ENCODE assay signal across 21 cellular contexts in the genomic region with DNA sequence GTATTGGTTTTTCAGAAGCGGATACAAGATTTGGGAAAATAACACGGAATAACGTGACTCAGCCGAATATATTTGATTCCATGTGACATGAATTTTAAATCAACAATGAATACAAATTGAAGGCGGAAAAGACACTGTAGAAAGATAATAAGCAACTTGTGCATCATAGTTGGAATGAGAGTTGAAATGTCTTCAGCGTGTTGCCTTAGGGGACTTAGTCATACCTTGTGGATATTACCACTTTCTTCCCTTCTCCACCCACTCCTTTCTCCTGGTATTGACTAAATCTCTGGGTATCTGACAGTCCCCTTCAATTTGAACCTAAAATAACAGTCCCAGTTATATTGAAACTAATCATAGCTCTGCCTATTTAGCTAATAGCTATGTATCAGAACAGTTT.
A peak's percentile ranks its signal among the peaks of the same experiment; 100 is the strongest.
DNase-seq lines count a peak whose midpoint lies in the region; TF ChIP-seq lines count a peak whose summit lies in the region.
"Had no signal": no experiment of that assay in that cellular context is flagged by ENCODE, and none has a peak within 500 bp of the region (broad histone marks: within the 10 kb centered on the region; RNA-seq: fewer than 3 reads in every experiment).

No MANE protein-coding gene starts in this region.

- TF ChIP-seq POLR2A in breast epithelium (IDR thresholded peaks at IDR 0.05) = no peak

- H3K9me3 Mint-ChIP-seq in MCF 10A (ENCODE audit: unreplicated experiment) = no peaks in the 10 kb centered on the region

- no peaks in the 10 kb centered on the region for H3K9me3 ChIP-seq in breast epithelium
- H3K9me3 ChIP-seq: Peyer's patch had no signal

- H3K27ac ChIP-seq in breast epithelium = no peak overlapping the region
- H3K27ac ChIP-seq in RWPE1 = no peak overlapping the region
- H3K27ac ChIP-seq: 22Rv1, Peyer's patch had no signal

- H3K27me3 ChIP-seq in breast epithelium = no peaks in the 10 kb centered on the region
- H3K27me3 ChIP-seq: Peyer's patch had no signal

- H3K4me1 ChIP-seq in breast epithelium = no peaks in the 10 kb centered on the region
- H3K4me1 ChIP-seq: Peyer's patch had no signal

- TF ChIP-seq CTCF in MCF 10A (IDR thresholded peaks at IDR 0.05; ENCODE audit: unreplicated experiment) (no peak), breast epithelium (IDR thresholded peaks at IDR 0.05) (no peak), RWPE1 (conservative IDR thresholded peaks at IDR 0.05; ENCODE audit: low read depth) (no peak)

- H3K27me3 Mint-ChIP-seq in MCF 10A (ENCODE audit: insufficient read depth, unreplicated experiment) = no peaks in the 10 kb centered on the region
- H3K27me3 Mint-ChIP-seq: IgD-negative memory B cell had no signal

- H3K27ac Mint-ChIP-seq in MCF 10A (ENCODE audit: low read depth, unreplicated experiment) = peak overlapping the region; percentile 12
- H3K27ac Mint-ChIP-seq: CD14-positive monocyte, IgD-negative memory B cell had no signal

- intact Hi-C loops in MCF 10A (cut with micrococcal nuclease) (no loop called here), breast epithelium (cut with DNase I; ENCODE audit: low total_unique reads) (no loop called here)

- DNase-seq in MCF 10A (ENCODE audit: unreplicated experiment) = peak; percentile 90
- no peak for DNase-seq in breast epithelium (ENCODE audit: low spot score in 2 of 2)
- peak; percentile 81 for DNase-seq in RWPE1 (ENCODE audit: low spot score)
- DNase-seq in foreskin melanocyte = peak; percentile 0
- DNase-seq in DMS 273 (lab: John Stamatoyannopoulos, UW; ENCODE audit: unreplicated experiment) = no peak
- no peak for DNase-seq in DMS79 (lab: John Stamatoyannopoulos, UW)
- no peak for DNase-seq in anterior cingulate cortex (lab: John Stamatoyannopoulos, UW)
- DNase-seq in DMS153 treated with DMSO at 0.1 percent for 48 hours (lab: John Stamatoyannopoulos, UW; ENCODE audit: unreplicated experiment) = no peak
- DNase-seq: COR-L47, DMS153, Karpas-422, NCI-H1105, NCI-H2081, NCI-H2171 treated with DMSO at 0.1 percent for 48 hours, NCI-H446, NCI-H69, Peyer's patch, SHP77 treated with DMSO at 0.1 percent for 48 hours had no signal

- no peaks in the 10 kb centered on the region for H3K36me3 ChIP-seq in breast epithelium
- H3K36me3 ChIP-seq: Peyer's patch had no signal

- no TSS peak for BruUV-seq in MCF 10A (replicated peaks; lab: Mats Ljungman, UMichigan)

- H3K4me1 Mint-ChIP-seq in MCF 10A (ENCODE audit: insufficient read depth, unreplicated experiment) = peaks cover 16% of the 10 kb centered on the region
- H3K4me1 Mint-ChIP-seq: CD14-positive monocyte, IgD-negative memory B cell had no signal

- POLR2A ChIA-PET in MCF 10A (lab: Yijun Ruan, JAX) (interaction anchor here (0.6 to 1.6 kb wide), 5 partner anchors 8 to 1096 kb away, joined by 3 to 5 read pairs (median 4); no protein-coding TSS in a partner anchor), RWPE1 (lab: Yijun Ruan, JAX; ENCODE audit: low non-redundant PET) (no interaction called here)

- no peaks in the 10 kb centered on the region for H3K36me3 Mint-ChIP-seq in MCF 10A (ENCODE audit: insufficient read depth, unreplicated experiment)
- H3K36me3 Mint-ChIP-seq: CD14-positive monocyte, IgD-negative memory B cell had no signal

- no peak overlapping the region for H3K4me3 Mint-ChIP-seq in MCF 10A (ENCODE audit: unreplicated experiment)
- H3K4me3 Mint-ChIP-seq: CD14-positive monocyte, IgD-negative memory B cell had no signal

- H3K4me3 ChIP-seq in breast epithelium = no peak overlapping the region
- H3K4me3 ChIP-seq: Peyer's patch had no signal

- CTCF ChIA-PET in MCF 10A (lab: Yijun Ruan, JAX) (no interaction called here), RWPE1 (lab: Yijun Ruan, JAX) (no interaction called here)

Comparison
In these comparisons a context has a peak if more than half of its experiments do, and no peak if none do; other contexts are left out.
1. DNase-seq: peak in MCF 10A (single experiment), RWPE1 (single experiment) and foreskin melanocyte (single experiment); none in breast epithelium (0 of 2), DMS 273 (single experiment), DMS79 (single experiment), anterior cingulate cortex (0 of 58) and DMS153 treated with DMSO at 0.1 percent for 48 hours (single experiment).